1 cellular context compared by ENCODE assay signal in the genomic region with DNA sequence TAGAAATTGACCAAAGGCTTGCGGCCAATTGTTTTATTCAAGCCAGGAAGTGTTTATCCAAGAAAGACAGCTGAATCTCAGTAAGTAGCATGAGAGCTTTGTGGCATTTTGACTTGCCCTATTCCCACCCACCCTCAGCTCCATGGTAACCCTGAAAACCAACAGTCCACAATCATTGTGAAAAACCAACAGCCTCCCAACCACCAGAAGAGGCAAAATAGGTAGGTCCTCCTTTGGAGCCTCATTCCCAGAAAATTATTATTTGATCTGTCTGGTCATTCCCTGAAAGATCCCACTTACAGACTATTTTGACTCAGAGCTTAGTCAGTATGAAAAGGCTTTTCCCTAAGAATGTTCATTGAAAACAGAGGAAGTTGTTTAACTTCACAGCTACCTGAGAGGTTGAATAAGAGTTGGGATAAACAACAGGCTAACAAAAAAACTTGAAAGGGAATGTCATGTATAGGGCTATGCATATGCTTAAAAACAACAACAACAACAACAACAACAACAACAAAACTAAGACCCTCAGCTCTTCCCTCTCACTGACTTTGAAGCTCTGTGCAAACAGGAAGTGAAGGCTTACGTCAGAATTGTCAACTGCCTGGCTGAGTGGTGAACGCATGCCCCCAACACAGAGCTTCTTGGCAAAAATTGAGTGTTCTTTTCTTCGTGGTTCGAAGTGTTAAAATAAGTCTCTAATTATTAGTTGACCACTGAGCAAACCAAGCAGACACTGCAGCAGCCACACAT.
TF ChIP-seq lines count a peak whose summit lies in the region.

No MANE protein-coding gene starts in this region.

TF ChIP-seq in endothelial cell of umbilical vein, 7 proteins besides CTCF, POLR2A, EP300 and RAD21:
- TF ChIP-seq GATA2 (IDR thresholded peaks at IDR 0.05; ENCODE audit: insufficient read depth, insufficient read length, low read depth, low read length) (no peak), FOS (IDR thresholded peaks at IDR 0.05; ENCODE audit: borderline replicate concordance, insufficient read depth, low read length) (no peak)
- TF ChIP-seq, protein P1, sequence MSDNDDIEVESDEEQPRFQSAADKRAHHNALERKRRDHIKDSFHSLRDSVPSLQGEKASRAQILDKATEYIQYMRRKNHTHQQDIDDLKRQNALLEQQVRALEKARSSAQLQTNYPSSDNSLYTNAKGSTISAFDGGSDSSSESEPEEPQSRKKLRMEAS (IDR thresholded peaks at IDR 0.05; ENCODE audit: insufficient read depth, insufficient read length) = no peak
